In genomic region chr13:32390484-32390883, GRCh38 we compare ENCODE assay signal across 1 cellular context.
TF ChIP-seq lines count a peak whose summit lies in the region.

No MANE protein-coding gene starts in this region.

TF ChIP-seq in GM23338, 12 proteins besides CTCF, POLR2A, EP300 and RAD21:
- no peak for TF ChIP-seq NANOG (IDR thresholded peaks at IDR 0.05; ENCODE audit: borderline replicate concordance)
- TF ChIP-seq EZH2 (IDR thresholded peaks at IDR 0.05; ENCODE audit: low read depth, unreplicated experiment), result no peak
- TF ChIP-seq JUNB (IDR thresholded peaks at IDR 0.05; ENCODE audit: unreplicated experiment), result no peak
- no peak for TF ChIP-seq ZNF331 (CRISPR knock-in tag; IDR thresholded peaks at IDR 0.05; ENCODE audit: low read depth)
- TF ChIP-seq ZNF114 (CRISPR knock-in tag; IDR thresholded peaks at IDR 0.05), result no peak
- no peak for TF ChIP-seq EZH2phosphoT487 (IDR thresholded peaks at IDR 0.05; ENCODE audit: unreplicated experiment)
- TF ChIP-seq, protein P1, sequence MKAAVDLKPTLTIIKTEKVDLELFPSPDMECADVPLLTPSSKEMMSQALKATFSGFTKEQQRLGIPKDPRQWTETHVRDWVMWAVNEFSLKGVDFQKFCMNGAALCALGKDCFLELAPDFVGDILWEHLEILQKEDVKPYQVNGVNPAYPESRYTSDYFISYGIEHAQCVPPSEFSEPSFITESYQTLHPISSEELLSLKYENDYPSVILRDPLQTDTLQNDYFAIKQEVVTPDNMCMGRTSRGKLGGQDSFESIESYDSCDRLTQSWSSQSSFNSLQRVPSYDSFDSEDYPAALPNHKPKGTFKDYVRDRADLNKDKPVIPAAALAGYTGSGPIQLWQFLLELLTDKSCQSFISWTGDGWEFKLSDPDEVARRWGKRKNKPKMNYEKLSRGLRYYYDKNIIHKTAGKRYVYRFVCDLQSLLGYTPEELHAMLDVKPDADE (IDR thresholded peaks at IDR 0.05), result no peak
- no peak for TF ChIP-seq ZNF462 (CRISPR knock-in tag; IDR thresholded peaks at IDR 0.05)
- no peak for TF ChIP-seq REST (IDR thresholded peaks at IDR 0.05; ENCODE audit: unreplicated experiment)
- no peak for TF ChIP-seq POLR2AphosphoS5 (IDR thresholded peaks at IDR 0.05; ENCODE audit: low read depth)
- no peak for TF ChIP-seq CREB1 (CRISPR knock-in tag; IDR thresholded peaks at IDR 0.05; ENCODE audit: low read depth)
- TF ChIP-seq STAT1 (IDR thresholded peaks at IDR 0.05; ENCODE audit: unreplicated experiment), result no peak
TF ChIP-seq in GM23338: peak in this region for 0.
